3 cellular contexts compared by ENCODE assay signal in the genomic region with DNA sequence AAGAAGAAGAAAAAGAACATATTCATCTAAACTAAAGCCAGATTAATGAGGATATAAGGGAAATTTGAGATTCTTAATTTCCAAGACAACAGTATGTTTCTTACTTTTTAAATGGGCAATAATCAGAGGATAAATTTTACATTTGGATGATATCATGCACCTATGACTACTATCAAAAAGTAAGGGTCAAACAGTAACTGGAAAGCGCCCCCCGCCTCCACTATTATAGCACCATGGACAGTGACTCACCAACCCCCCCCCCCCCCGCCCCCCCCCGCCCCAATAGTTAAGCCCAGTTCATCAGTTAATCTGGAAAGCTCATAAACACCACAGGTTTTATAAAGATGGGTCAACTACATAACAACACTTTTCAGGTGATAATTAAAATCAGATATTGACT.
TF ChIP-seq lines count a peak whose summit lies in the region.

No MANE protein-coding gene starts in this region.

TF ChIP-seq in SK-N-SH, 30 proteins besides CTCF, POLR2A, EP300 and RAD21 (continued from another document):
- 0 out of 2 replicates have a peak, but pooled peaks have one; percentile 35 for TF ChIP-seq REST (IDR thresholded peaks at IDR 0.05; ENCODE audit: low read depth, low read length)

TF ChIP-seq in SK-N-SH treated with all-trans-retinoic acid at 6 μM for 48 hours, 23 proteins besides CTCF, POLR2A, EP300 and RAD21 (continued from another document):
- TF ChIP-seq PATZ1 (CRISPR knock-in tag; IDR thresholded peaks at IDR 0.05; ENCODE audit: borderline replicate concordance) (no peak), ESRRG (CRISPR knock-in tag; IDR thresholded peaks at IDR 0.05) (no peak), TCF4 (CRISPR knock-in tag; IDR thresholded peaks at IDR 0.05; ENCODE audit: borderline replicate concordance) (no peak), ZNF70 (CRISPR knock-in tag; IDR thresholded peaks at IDR 0.05) (no peak), ZC3H10 (CRISPR knock-in tag; IDR thresholded peaks at IDR 0.05) (no peak), TOX (CRISPR knock-in tag; IDR thresholded peaks at IDR 0.05; ENCODE audit: borderline replicate concordance) (no peak), SNAI2 (CRISPR knock-in tag; IDR thresholded peaks at IDR 0.05) (no peak), ZNF565 (CRISPR knock-in tag; conservative IDR thresholded peaks at IDR 0.05; ENCODE audit: low read depth) (no peak), CSDC2 (CRISPR knock-in tag; IDR thresholded peaks at IDR 0.05) (no peak), BACH2 (CRISPR knock-in tag; IDR thresholded peaks at IDR 0.05; ENCODE audit: borderline replicate concordance) (no peak), ZNF8 (CRISPR knock-in tag; IDR thresholded peaks at IDR 0.05) (no peak)
- TF ChIP-seq, protein P1, sequence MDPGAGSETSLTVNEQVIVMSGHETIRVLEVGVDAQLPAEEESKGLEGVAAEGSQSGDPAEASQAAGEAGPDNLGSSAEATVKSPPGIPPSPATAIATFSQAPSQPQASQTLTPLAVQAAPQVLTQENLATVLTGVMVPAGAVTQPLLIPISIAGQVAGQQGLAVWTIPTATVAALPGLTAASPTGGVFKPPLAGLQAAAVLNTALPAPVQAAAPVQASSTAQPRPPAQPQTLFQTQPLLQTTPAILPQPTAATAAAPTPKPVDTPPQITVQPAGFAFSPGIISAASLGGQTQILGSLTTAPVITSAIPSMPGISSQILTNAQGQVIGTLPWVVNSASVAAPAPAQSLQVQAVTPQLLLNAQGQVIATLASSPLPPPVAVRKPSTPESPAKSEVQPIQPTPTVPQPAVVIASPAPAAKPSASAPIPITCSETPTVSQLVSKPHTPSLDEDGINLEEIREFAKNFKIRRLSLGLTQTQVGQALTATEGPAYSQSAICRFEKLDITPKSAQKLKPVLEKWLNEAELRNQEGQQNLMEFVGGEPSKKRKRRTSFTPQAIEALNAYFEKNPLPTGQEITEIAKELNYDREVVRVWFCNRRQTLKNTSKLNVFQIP (CRISPR knock-in tag; IDR thresholded peaks at IDR 0.05; ENCODE audit: borderline replicate concordance, low read depth) = no peak

TF ChIP-seq in HCT116, 20 proteins besides CTCF, POLR2A, EP300 and RAD21 (continued from another document):
- peak; percentile 17 for TF ChIP-seq REST (IDR thresholded peaks at IDR 0.05; ENCODE audit: low read depth)
- no peak for TF ChIP-seq ZFX (IDR thresholded peaks at IDR 0.05)
